ENCODE assay signal across 1 cellular context in the genomic region with DNA sequence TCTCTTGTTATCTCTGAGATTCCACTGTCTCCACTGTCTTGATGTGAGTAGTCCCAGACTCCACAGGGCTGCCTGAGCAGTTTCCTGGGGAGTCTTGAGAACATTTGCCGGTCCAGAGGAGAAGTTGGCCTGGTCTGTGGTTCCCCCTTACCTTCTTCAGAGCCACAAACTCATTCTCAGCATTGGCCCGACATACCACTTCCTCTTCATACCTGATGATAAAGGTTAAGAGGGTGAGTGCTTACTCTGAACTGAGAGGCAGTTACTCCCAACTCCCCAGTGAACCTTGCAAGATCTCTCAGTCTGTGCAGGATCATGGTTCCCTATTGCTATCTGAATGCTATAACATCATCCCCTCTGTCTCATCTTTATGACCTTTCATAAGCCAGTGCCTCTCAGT.
TF ChIP-seq lines count a peak whose summit lies in the region.

No MANE protein-coding gene starts in this region.

TF ChIP-seq in A549, 52 proteins besides CTCF, POLR2A, EP300 and RAD21:
- TF ChIP-seq RCOR1 (IDR thresholded peaks at IDR 0.05; ENCODE audit: low read depth, low read length): no peak
- TF ChIP-seq CBX8 (IDR thresholded peaks at IDR 0.05): no peak
- TF ChIP-seq SMC3 (IDR thresholded peaks at IDR 0.05): no peak
- TF ChIP-seq HOXA7 (CRISPR knock-in tag; IDR thresholded peaks at IDR 0.05): no peak
- TF ChIP-seq, protein P1, sequence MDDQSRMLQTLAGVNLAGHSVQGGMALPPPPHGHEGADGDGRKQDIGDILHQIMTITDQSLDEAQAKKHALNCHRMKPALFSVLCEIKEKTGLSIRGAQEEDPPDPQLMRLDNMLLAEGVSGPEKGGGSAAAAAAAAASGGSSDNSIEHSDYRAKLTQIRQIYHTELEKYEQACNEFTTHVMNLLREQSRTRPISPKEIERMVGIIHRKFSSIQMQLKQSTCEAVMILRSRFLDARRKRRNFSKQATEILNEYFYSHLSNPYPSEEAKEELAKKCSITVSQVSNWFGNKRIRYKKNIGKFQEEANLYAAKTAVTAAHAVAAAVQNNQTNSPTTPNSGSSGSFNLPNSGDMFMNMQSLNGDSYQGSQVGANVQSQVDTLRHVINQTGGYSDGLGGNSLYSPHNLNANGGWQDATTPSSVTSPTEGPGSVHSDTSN (IDR thresholded peaks at IDR 0.05): no peak
- no peak for TF ChIP-seq JUNB (IDR thresholded peaks at IDR 0.05)
- no peak for TF ChIP-seq TFCP2L1 (CRISPR knock-in tag; IDR thresholded peaks at IDR 0.05)
- TF ChIP-seq ZNF302 (CRISPR knock-in tag; IDR thresholded peaks at IDR 0.05): no peak
- no peak for TF ChIP-seq CEBPB (IDR thresholded peaks at IDR 0.05)
- no peak for TF ChIP-seq PHF8 (IDR thresholded peaks at IDR 0.05; ENCODE audit: borderline replicate concordance, low read depth)
- TF ChIP-seq KDM1A (IDR thresholded peaks at IDR 0.05; ENCODE audit: low read depth): no peak
- TF ChIP-seq HEYL (CRISPR knock-in tag; IDR thresholded peaks at IDR 0.05): no peak
- no peak for TF ChIP-seq CHD4 (IDR thresholded peaks at IDR 0.05; ENCODE audit: borderline replicate concordance)
- TF ChIP-seq CBX2 (IDR thresholded peaks at IDR 0.05; ENCODE audit: borderline replicate concordance, low read depth): no peak
- TF ChIP-seq, protein P2, sequence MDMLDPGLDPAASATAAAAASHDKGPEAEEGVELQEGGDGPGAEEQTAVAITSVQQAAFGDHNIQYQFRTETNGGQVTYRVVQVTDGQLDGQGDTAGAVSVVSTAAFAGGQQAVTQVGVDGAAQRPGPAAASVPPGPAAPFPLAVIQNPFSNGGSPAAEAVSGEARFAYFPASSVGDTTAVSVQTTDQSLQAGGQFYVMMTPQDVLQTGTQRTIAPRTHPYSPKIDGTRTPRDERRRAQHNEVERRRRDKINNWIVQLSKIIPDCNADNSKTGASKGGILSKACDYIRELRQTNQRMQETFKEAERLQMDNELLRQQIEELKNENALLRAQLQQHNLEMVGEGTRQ (IDR thresholded peaks at IDR 0.05): no peak
- no peak for TF ChIP-seq RARB (CRISPR knock-in tag; IDR thresholded peaks at IDR 0.05)
- TF ChIP-seq ZC3H11A (IDR thresholded peaks at IDR 0.05): no peak
